In genomic region chr3:190092250-190092649, GRCh38 we compare ENCODE assay signal across 12 cellular contexts. TPM values are rescaled to one million over a fixed set of nuclear protein-coding genes. Genes with fewer than 3 reads are reported as not detected.
DNase-seq lines count a peak whose midpoint lies in the region; ATAC-seq and TF ChIP-seq lines count a peak whose summit lies in the region.
"Had no signal": no experiment of that assay in that cellular context is flagged by ENCODE, and none has a peak within 500 bp of the region (broad histone marks: within the 10 kb centered on the region; RNA-seq: fewer than 3 reads in every experiment).

No MANE protein-coding gene starts in this region.

- TF ChIP-seq CTCF in AG04450 (IDR thresholded peaks at IDR 0.05; ENCODE audit: low read depth, low read length) (no peak), astrocyte of the spinal cord (IDR thresholded peaks at IDR 0.05; ENCODE audit: low read depth, low read length) (no peak)

- H3K27me3 ChIP-seq in AG04450 (ENCODE audit: control insufficient read depth, insufficient read depth, low read length), result no peaks in the 10 kb centered on the region
- H3K27me3 ChIP-seq: gastrocnemius medialis, neutrophil had no signal

- ATAC-seq in activated CD4-positive, CD25-positive, alpha-beta regulatory T cell treated with anti-CD3 and anti-CD28 coated beads, Interleukin-2, amount 50 U/mL, for 24 hours, result no peak
- ATAC-seq in GM18867 (IDR thresholded peaks at IDR 0.05; ENCODE audit: unreplicated experiment) (no peak), HG03439 (IDR thresholded peaks at IDR 0.05; ENCODE audit: unreplicated experiment) (no peak)

- in situ Hi-C loops in astrocyte of the spinal cord (cut with HindIII; ENCODE audit: low sequenced_read_pairs), result no loop called here

- H3K9me3 ChIP-seq in AG04450 (ENCODE audit: control insufficient read depth, insufficient read depth, low read length), result 0 out of 2 replicates have a peak, but pooled peaks cover 2% of the 10 kb centered on the region
- H3K9me3 ChIP-seq: gastrocnemius medialis, neutrophil had no signal

- CTCF ChIA-PET in AG04450 (lab: Charles Lee), result interaction anchor here (0.6 to 1.0 kb wide), 4 partner anchors 14 to 292 kb away, joined by 3 read pairs; no protein-coding TSS in a partner anchor

- H3K4me3 ChIP-seq in AG04450 (ENCODE audit: low read depth, low read length) (no peak overlapping the region), astrocyte of the spinal cord (ENCODE audit: low read depth, low read length) (no peak overlapping the region)
- H3K4me3 ChIP-seq: gastrocnemius medialis had no signal

- no peak overlapping the region for H3K27ac ChIP-seq in AG04450 (ENCODE audit: low read depth, low read length)
- H3K27ac ChIP-seq: gastrocnemius medialis, neutrophil had no signal

- peak; percentile 59 for DNase-seq in AG04450 (ENCODE audit: low read depth, low spot score)
- DNase-seq in Kasumi-1 (lab: John Stamatoyannopoulos, UW), result peak; percentile 54 to 61
- peak; percentile 87 for DNase-seq in astrocyte of the spinal cord (ENCODE audit: low read depth, low spot score)
- peak; percentile 53 for DNase-seq in left kidney (ENCODE audit: low read depth, low spot score)
- no peak for DNase-seq in activated CD4-positive, alpha-beta T cell treated with anti-CD3 and anti-CD28 coated beads for 4 hours
- DNase-seq: activated effector memory CD4-positive, alpha-beta T cell treated with anti-CD3 and anti-CD28 coated beads, Interleukin-2, amount 50 U/mL, for 16 hours; gastrocnemius medialis; NCI-H1048 had no signal

- POLR2A ChIA-PET in AG04450 (lab: Yijun Ruan, JAX), result interaction anchor here (0.6 to 0.8 kb wide), 6 partner anchors 13 to 135 kb away, joined by 3 to 7 read pairs (median 4); no protein-coding TSS in a partner anchor

RNA-seq across cellular contexts. Expression of gene P3H2, which starts 28.4 kb away (rescaled TPM):
- 23.8 and 32.6 TPM in 2 replicates for polyA plus RNA-seq in AG04450 (2011; rRNA removed)
- polyA minus RNA-seq in AG04450 (2011; rRNA and poly(A)+ RNA removed), result 17.8 and 31.1 TPM in 2 replicates

Comparison
In these comparisons a context has a peak if more than half of its experiments do, and no peak if none do; other contexts are left out.
1. DNase-seq: peak in AG04450 (single experiment), Kasumi-1 (2 of 2), astrocyte of the spinal cord (single experiment) and left kidney (single experiment); none in activated CD4-positive, alpha-beta T cell treated with anti-CD3 and anti-CD28 coated beads for 4 hours (0 of 2).